In the genomic region with DNA sequence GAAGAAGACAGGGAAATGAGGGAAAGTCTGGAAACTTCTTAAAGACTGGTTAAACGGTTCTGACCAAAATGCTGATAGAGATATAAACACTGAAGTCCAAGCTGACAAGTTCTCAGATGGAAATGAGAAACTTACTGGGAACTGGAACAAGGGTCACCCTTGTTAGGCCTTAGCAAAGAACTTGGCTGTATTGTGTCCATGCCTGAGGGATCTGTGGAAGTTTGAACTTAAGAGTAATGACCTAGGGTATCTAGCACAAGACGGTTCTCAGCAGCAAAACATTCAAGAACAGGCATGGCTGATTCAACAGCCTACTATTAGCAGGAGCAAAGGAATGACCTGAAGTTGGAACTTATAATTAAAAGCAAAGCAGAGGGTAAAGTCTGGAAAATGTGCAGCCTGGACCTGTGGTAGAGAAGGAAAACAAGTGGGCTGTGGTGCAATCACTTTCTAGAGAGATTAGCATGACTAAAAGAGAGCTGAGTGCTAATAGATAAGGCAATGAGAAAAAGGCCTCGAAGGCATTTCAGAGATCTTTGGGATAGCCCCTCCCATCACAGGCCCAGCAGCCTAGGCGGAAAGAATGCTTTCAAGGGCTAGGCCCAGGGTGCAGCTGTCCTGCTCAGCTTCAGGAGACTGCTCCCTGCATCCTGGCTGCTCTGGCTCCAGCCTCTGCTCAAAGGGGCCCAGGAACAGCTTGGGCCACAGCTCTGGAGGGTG, we compare ENCODE assay signal across 1 cellular context.
TF ChIP-seq lines count a peak whose summit lies in the region.

No MANE protein-coding gene starts in this region.

TF ChIP-seq in HepG2, 621 proteins besides CTCF, POLR2A, EP300 and RAD21 (continued from another document and continues in another):
- TF ChIP-seq AFF4 (CRISPR knock-in tag; IDR thresholded peaks at IDR 0.05), result no peak
- TF ChIP-seq, protein P1, sequence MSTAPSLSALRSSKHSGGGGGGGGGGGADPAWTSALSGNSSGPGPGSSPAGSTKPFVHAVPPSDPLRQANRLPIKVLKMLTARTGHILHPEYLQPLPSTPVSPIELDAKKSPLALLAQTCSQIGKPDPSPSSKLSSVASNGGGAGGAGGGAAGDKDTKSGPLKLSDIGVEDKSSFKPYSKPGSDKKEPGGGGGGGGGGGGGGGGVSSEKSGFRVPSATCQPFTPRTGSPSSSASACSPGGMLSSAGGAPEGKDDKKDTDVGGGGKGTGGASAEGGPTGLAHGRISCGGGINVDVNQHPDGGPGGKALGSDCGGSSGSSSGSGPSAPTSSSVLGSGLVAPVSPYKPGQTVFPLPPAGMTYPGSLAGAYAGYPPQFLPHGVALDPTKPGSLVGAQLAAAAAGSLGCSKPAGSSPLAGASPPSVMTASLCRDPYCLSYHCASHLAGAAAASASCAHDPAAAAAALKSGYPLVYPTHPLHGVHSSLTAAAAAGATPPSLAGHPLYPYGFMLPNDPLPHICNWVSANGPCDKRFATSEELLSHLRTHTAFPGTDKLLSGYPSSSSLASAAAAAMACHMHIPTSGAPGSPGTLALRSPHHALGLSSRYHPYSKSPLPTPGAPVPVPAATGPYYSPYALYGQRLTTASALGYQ (CRISPR knock-in tag; IDR thresholded peaks at IDR 0.05), result no peak
- peak; percentile 59 for TF ChIP-seq ZNF687 (CRISPR knock-in tag; IDR thresholded peaks at IDR 0.05)
- TF ChIP-seq ZNF605 (CRISPR knock-in tag; IDR thresholded peaks at IDR 0.05), result no peak
- TF ChIP-seq NFYC (CRISPR knock-in tag; IDR thresholded peaks at IDR 0.05), result no peak
- peak; percentile 45 for TF ChIP-seq ZMYM4 (CRISPR knock-in tag; IDR thresholded peaks at IDR 0.05)
- TF ChIP-seq, protein P2, sequence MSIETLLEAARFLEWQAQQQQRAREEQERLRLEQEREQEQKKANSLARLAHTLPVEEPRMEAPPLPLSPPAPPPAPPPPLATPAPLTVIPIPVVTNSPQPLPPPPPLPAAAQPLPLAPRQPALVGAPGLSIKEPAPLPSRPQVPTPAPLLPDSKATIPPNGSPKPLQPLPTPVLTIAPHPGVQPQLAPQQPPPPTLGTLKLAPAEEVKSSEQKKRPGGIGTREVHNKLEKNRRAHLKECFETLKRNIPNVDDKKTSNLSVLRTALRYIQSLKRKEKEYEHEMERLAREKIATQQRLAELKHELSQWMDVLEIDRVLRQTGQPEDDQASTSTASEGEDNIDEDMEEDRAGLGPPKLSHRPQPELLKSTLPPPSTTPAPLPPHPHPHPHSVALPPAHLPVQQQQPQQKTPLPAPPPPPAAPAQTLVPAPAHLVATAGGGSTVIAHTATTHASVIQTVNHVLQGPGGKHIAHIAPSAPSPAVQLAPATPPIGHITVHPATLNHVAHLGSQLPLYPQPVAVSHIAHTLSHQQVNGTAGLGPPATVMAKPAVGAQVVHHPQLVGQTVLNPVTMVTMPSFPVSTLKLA (IDR thresholded peaks at IDR 0.05), result no peak
- no peak for TF ChIP-seq ZNF274 (CRISPR knock-in tag; IDR thresholded peaks at IDR 0.05)
- TF ChIP-seq ZNF674 (CRISPR knock-in tag; IDR thresholded peaks at IDR 0.05; ENCODE audit: low read depth), result no peak
- TF ChIP-seq ZBTB21 (CRISPR knock-in tag; IDR thresholded peaks at IDR 0.05), result no peak
- no peak for TF ChIP-seq RORA (CRISPR knock-in tag; IDR thresholded peaks at IDR 0.05)
- TF ChIP-seq ZFY (CRISPR knock-in tag; IDR thresholded peaks at IDR 0.05), result peak; percentile 57; the same call in 1 of the 2 replicates
- 0 out of 2 replicates have a peak, but pooled peaks have one; percentile 31 for TF ChIP-seq TBX2 (CRISPR knock-in tag; IDR thresholded peaks at IDR 0.05; ENCODE audit: borderline replicate concordance)
- TF ChIP-seq CBX1 (IDR thresholded peaks at IDR 0.05; ENCODE audit: low read depth), result no peak
- TF ChIP-seq ZNF382 (CRISPR knock-in tag; IDR thresholded peaks at IDR 0.05; ENCODE audit: borderline replicate concordance), result no peak
- peak; percentile 52; the same call in 1 of the 2 replicates for TF ChIP-seq CEBPG (CRISPR knock-in tag; IDR thresholded peaks at IDR 0.05)
- no peak for TF ChIP-seq FOXM1 (CRISPR knock-in tag; IDR thresholded peaks at IDR 0.05)
- no peak for TF ChIP-seq ZNF468 (CRISPR knock-in tag; IDR thresholded peaks at IDR 0.05)
- TF ChIP-seq, protein P3, sequence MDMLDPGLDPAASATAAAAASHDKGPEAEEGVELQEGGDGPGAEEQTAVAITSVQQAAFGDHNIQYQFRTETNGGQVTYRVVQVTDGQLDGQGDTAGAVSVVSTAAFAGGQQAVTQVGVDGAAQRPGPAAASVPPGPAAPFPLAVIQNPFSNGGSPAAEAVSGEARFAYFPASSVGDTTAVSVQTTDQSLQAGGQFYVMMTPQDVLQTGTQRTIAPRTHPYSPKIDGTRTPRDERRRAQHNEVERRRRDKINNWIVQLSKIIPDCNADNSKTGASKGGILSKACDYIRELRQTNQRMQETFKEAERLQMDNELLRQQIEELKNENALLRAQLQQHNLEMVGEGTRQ (IDR thresholded peaks at IDR 0.05; ENCODE audit: low read depth, low read length), result no peak
- TF ChIP-seq, protein P3 (CRISPR knock-in tag; IDR thresholded peaks at IDR 0.05; ENCODE audit: borderline replicate concordance), result no peak
- no peak for TF ChIP-seq SP1 (IDR thresholded peaks at IDR 0.05)
- TF ChIP-seq SP1 (CRISPR knock-in tag; IDR thresholded peaks at IDR 0.05), result no peak
- TF ChIP-seq, protein P4, sequence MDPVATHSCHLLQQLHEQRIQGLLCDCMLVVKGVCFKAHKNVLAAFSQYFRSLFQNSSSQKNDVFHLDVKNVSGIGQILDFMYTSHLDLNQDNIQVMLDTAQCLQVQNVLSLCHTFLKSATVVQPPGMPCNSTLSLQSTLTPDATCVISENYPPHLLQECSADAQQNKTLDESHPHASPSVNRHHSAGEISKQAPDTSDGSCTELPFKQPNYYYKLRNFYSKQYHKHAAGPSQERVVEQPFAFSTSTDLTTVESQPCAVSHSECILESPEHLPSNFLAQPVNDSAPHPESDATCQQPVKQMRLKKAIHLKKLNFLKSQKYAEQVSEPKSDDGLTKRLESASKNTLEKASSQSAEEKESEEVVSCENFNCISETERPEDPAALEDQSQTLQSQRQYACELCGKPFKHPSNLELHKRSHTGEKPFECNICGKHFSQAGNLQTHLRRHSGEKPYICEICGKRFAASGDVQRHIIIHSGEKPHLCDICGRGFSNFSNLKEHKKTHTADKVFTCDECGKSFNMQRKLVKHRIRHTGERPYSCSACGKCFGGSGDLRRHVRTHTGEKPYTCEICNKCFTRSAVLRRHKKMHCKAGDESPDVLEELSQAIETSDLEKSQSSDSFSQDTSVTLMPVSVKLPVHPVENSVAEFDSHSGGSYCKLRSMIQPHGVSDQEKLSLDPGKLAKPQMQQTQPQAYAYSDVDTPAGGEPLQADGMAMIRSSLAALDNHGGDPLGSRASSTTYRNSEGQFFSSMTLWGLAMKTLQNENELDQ (CRISPR knock-in tag; IDR thresholded peaks at IDR 0.05; ENCODE audit: borderline replicate concordance), result no peak
- TF ChIP-seq JUN (CRISPR knock-in tag; IDR thresholded peaks at IDR 0.05), result no peak
- TF ChIP-seq KLF13 (CRISPR knock-in tag; IDR thresholded peaks at IDR 0.05), result no peak
- no peak for TF ChIP-seq DMAP1 (CRISPR knock-in tag; IDR thresholded peaks at IDR 0.05)
- no peak for TF ChIP-seq KDM4B (CRISPR knock-in tag; IDR thresholded peaks at IDR 0.05)
- no peak for TF ChIP-seq ZNF232 (CRISPR knock-in tag; IDR thresholded peaks at IDR 0.05; ENCODE audit: borderline replicate concordance)
- no peak for TF ChIP-seq FOXP1 (IDR thresholded peaks at IDR 0.05)
- TF ChIP-seq FOXP1 (CRISPR knock-in tag; IDR thresholded peaks at IDR 0.05), result no peak
- TF ChIP-seq AGO2 (optimal IDR thresholded peaks at IDR 0.05; ENCODE audit: low read depth, low read length), result no peak
- no peak for TF ChIP-seq YEATS2 (CRISPR knock-in tag; IDR thresholded peaks at IDR 0.05; ENCODE audit: borderline replicate concordance)
- TF ChIP-seq KDM1A (CRISPR knock-in tag; IDR thresholded peaks at IDR 0.05), result no peak
- TF ChIP-seq ZNF205 (CRISPR knock-in tag; IDR thresholded peaks at IDR 0.05), result no peak
- no peak for TF ChIP-seq ZNF615 (CRISPR knock-in tag; IDR thresholded peaks at IDR 0.05; ENCODE audit: borderline replicate concordance)
- TF ChIP-seq CEBPB (IDR thresholded peaks at IDR 0.05; ENCODE audit: borderline replicate concordance, low read depth, low read length), result peak; percentile 47; the same call in 1 of the 2 replicates
- TF ChIP-seq CHCHD3 (CRISPR knock-in tag; IDR thresholded peaks at IDR 0.05), result no peak
- TF ChIP-seq PTBP1 (IDR thresholded peaks at IDR 0.05; ENCODE audit: low read depth, low read length, poor library complexity, severe bottlenecking), result no peak
- TF ChIP-seq HIVEP1 (CRISPR knock-in tag; IDR thresholded peaks at IDR 0.05), result no peak
- no peak for TF ChIP-seq PAWR (CRISPR knock-in tag; IDR thresholded peaks at IDR 0.05; ENCODE audit: borderline replicate concordance)
- 0 out of 2 replicates have a peak, but pooled peaks have one; percentile 38 for TF ChIP-seq ZNF12 (CRISPR knock-in tag; IDR thresholded peaks at IDR 0.05)
- no peak for TF ChIP-seq POLR2AphosphoS5 (IDR thresholded peaks at IDR 0.05; ENCODE audit: low read depth, low read length)
- TF ChIP-seq ZKSCAN1 (IDR thresholded peaks at IDR 0.05; ENCODE audit: low read length), result no peak
- no peak for TF ChIP-seq DPF2 (CRISPR knock-in tag; IDR thresholded peaks at IDR 0.05; ENCODE audit: borderline replicate concordance, low read depth)
- TF ChIP-seq THAP11 (CRISPR knock-in tag; IDR thresholded peaks at IDR 0.05), result 0 out of 2 replicates have a peak, but pooled peaks have one; percentile 12
